Comparison of ENCODE assay signal across 1 cellular context in the genomic region with DNA sequence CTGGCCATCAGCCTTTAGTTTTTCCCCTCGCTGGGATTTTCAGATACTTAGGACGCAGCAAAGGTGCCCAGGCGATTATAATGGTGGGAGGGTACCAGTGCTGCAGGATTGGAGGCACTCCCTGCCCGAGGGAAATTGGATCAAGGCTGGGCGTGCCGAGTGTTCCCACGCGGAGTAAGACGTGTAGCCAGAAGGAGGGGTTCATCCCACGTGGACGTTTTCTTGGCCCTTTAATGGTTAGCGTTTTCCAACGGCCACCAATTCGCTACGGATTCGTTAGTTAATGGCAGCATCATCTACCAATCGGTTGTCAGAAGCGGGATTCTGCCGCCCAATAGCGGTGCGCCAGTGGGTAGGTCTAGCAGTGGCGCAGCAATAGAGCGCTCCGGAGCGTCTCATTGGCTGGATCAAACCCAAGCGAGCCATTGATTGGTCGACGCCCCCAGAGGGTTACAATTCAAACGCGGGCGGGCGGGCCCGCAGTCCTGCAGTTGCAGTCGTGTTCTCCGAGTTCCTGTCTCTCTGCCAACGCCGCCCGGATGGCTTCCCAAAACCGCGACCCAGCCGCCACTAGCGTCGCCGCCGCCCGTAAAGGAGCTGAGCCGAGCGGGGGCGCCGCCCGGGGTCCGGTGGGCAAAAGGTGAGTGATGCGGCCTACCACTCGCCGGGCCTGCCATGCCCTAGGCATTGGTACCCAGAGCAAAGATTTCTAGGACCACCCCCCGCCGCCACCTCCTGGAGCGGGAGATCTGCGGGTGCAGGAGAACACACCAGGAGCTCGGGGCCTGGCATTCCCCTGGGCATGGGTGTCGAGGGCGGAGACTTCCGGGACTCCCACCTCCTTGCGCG.
A peak's percentile ranks its signal among the peaks of the same experiment; 100 is the strongest.
TF ChIP-seq lines count a peak whose summit lies in the region.

A gene (plus strand): TSS at position 488 of the 849 bp plus-strand sequence. CDS start 52 bp downstream, at position 540.

TF ChIP-seq in HepG2, 621 proteins besides CTCF, POLR2A, EP300 and RAD21 (continued from another document and continues in another):
- TF ChIP-seq, protein P1, sequence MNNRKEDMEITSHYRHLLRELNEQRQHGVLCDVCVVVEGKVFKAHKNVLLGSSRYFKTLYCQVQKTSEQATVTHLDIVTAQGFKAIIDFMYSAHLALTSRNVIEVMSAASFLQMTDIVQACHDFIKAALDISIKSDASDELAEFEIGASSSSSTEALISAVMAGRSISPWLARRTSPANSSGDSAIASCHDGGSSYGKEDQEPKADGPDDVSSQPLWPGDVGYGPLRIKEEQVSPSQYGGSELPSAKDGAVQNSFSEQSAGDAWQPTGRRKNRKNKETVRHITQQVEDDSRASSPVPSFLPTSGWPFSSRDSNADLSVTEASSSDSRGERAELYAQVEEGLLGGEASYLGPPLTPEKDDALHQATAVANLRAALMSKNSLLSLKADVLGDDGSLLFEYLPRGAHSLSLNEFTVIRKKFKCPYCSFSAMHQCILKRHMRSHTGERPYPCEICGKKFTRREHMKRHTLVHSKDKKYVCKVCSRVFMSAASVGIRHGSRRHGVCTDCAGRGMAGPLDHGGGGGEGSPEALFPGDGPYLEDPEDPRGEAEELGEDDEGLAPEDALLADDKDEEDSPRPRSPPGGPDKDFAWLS (CRISPR knock-in tag; IDR thresholded peaks at IDR 0.05; ENCODE audit: borderline replicate concordance), result 0 out of 2 replicates have a peak, but pooled peaks have one; percentile 3
- TF ChIP-seq, protein P2, sequence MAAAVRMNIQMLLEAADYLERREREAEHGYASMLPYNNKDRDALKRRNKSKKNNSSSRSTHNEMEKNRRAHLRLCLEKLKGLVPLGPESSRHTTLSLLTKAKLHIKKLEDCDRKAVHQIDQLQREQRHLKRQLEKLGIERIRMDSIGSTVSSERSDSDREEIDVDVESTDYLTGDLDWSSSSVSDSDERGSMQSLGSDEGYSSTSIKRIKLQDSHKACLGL (CRISPR knock-in tag; IDR thresholded peaks at IDR 0.05), result peak; percentile 72; the same call in 1 of the 2 replicates
- no peak for TF ChIP-seq ZNF496 (CRISPR knock-in tag; IDR thresholded peaks at IDR 0.05; ENCODE audit: insufficient replicate concordance)
- no peak for TF ChIP-seq ZNF510 (CRISPR knock-in tag; IDR thresholded peaks at IDR 0.05; ENCODE audit: low read depth)
- TF ChIP-seq, protein P3, sequence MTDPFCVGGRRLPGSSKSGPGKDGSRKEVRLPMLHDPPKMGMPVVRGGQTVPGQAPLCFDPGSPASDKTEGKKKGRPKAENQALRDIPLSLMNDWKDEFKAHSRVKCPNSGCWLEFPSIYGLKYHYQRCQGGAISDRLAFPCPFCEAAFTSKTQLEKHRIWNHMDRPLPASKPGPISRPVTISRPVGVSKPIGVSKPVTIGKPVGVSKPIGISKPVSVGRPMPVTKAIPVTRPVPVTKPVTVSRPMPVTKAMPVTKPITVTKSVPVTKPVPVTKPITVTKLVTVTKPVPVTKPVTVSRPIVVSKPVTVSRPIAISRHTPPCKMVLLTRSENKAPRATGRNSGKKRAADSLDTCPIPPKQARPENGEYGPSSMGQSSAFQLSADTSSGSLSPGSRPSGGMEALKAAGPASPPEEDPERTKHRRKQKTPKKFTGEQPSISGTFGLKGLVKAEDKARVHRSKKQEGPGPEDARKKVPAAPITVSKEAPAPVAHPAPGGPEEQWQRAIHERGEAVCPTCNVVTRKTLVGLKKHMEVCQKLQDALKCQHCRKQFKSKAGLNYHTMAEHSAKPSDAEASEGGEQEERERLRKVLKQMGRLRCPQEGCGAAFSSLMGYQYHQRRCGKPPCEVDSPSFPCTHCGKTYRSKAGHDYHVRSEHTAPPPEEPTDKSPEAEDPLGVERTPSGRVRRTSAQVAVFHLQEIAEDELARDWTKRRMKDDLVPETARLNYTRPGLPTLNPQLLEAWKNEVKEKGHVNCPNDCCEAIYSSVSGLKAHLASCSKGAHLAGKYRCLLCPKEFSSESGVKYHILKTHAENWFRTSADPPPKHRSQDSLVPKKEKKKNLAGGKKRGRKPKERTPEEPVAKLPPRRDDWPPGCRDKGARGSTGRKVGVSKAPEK (CRISPR knock-in tag; IDR thresholded peaks at IDR 0.05; ENCODE audit: borderline replicate concordance), result 0 out of 2 replicates have a peak, but pooled peaks have one; percentile 33
- no peak for TF ChIP-seq ZNF205 (CRISPR knock-in tag; IDR thresholded peaks at IDR 0.05)
- TF ChIP-seq, protein P4, sequence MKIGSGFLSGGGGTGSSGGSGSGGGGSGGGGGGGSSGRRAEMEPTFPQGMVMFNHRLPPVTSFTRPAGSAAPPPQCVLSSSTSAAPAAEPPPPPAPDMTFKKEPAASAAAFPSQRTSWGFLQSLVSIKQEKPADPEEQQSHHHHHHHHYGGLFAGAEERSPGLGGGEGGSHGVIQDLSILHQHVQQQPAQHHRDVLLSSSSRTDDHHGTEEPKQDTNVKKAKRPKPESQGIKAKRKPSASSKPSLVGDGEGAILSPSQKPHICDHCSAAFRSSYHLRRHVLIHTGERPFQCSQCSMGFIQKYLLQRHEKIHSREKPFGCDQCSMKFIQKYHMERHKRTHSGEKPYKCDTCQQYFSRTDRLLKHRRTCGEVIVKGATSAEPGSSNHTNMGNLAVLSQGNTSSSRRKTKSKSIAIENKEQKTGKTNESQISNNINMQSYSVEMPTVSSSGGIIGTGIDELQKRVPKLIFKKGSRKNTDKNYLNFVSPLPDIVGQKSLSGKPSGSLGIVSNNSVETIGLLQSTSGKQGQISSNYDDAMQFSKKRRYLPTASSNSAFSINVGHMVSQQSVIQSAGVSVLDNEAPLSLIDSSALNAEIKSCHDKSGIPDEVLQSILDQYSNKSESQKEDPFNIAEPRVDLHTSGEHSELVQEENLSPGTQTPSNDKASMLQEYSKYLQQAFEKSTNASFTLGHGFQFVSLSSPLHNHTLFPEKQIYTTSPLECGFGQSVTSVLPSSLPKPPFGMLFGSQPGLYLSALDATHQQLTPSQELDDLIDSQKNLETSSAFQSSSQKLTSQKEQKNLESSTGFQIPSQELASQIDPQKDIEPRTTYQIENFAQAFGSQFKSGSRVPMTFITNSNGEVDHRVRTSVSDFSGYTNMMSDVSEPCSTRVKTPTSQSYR (CRISPR knock-in tag; IDR thresholded peaks at IDR 0.05; ENCODE audit: borderline replicate concordance), result no peak
- TF ChIP-seq, protein P5, sequence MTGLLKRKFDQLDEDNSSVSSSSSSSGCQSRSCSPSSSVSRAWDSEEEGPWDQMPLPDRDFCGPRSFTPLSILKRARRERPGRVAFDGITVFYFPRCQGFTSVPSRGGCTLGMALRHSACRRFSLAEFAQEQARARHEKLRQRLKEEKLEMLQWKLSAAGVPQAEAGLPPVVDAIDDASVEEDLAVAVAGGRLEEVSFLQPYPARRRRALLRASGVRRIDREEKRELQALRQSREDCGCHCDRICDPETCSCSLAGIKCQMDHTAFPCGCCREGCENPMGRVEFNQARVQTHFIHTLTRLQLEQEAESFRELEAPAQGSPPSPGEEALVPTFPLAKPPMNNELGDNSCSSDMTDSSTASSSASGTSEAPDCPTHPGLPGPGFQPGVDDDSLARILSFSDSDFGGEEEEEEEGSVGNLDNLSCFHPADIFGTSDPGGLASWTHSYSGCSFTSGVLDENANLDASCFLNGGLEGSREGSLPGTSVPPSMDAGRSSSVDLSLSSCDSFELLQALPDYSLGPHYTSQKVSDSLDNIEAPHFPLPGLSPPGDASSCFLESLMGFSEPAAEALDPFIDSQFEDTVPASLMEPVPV (CRISPR knock-in tag; IDR thresholded peaks at IDR 0.05), result peak; percentile 98
- TF ChIP-seq NFIB (CRISPR knock-in tag; IDR thresholded peaks at IDR 0.05; ENCODE audit: borderline replicate concordance), result no peak
- peak; percentile 91; the same call in 1 of the 2 replicates for TF ChIP-seq ZNF83 (CRISPR knock-in tag; IDR thresholded peaks at IDR 0.05; ENCODE audit: borderline replicate concordance)
- TF ChIP-seq, protein P6, sequence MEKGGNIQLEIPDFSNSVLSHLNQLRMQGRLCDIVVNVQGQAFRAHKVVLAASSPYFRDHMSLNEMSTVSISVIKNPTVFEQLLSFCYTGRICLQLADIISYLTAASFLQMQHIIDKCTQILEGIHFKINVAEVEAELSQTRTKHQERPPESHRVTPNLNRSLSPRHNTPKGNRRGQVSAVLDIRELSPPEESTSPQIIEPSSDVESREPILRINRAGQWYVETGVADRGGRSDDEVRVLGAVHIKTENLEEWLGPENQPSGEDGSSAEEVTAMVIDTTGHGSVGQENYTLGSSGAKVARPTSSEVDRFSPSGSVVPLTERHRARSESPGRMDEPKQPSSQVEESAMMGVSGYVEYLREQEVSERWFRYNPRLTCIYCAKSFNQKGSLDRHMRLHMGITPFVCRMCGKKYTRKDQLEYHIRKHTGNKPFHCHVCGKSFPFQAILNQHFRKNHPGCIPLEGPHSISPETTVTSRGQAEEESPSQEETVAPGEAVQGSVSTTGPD (CRISPR knock-in tag; IDR thresholded peaks at IDR 0.05), result no peak
- TF ChIP-seq PHF8 (CRISPR knock-in tag; IDR thresholded peaks at IDR 0.05), result peak; percentile 90
- TF ChIP-seq RBM39 (IDR thresholded peaks at IDR 0.05; ENCODE audit: low read depth, low read length, poor library complexity, severe bottlenecking), result peak; percentile 68
- TF ChIP-seq, protein P7, sequence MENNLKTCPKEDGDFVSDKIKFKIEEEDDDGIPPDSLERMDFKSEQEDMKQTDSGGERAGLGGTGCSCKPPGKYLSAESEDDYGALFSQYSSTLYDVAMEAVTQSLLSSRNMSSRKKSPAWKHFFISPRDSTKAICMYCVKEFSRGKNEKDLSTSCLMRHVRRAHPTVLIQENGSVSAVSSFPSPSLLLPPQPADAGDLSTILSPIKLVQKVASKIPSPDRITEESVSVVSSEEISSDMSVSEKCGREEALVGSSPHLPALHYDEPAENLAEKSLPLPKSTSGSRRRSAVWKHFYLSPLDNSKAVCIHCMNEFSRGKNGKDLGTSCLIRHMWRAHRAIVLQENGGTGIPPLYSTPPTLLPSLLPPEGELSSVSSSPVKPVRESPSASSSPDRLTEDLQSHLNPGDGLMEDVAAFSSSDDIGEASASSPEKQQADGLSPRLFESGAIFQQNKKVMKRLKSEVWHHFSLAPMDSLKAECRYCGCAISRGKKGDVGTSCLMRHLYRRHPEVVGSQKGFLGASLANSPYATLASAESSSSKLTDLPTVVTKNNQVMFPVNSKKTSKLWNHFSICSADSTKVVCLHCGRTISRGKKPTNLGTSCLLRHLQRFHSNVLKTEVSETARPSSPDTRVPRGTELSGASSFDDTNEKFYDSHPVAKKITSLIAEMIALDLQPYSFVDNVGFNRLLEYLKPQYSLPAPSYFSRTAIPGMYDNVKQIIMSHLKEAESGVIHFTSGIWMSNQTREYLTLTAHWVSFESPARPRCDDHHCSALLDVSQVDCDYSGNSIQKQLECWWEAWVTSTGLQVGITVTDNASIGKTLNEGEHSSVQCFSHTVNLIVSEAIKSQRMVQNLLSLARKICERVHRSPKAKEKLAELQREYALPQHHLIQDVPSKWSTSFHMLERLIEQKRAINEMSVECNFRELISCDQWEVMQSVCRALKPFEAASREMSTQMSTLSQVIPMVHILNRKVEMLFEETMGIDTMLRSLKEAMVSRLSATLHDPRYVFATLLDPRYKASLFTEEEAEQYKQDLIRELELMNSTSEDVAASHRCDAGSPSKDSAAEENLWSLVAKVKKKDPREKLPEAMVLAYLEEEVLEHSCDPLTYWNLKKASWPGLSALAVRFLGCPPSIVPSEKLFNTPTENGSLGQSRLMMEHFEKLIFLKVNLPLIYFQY (CRISPR knock-in tag; IDR thresholded peaks at IDR 0.05; ENCODE audit: borderline replicate concordance), result no peak; the same call in 1 of the 2 replicates
- TF ChIP-seq HMGA1 (CRISPR knock-in tag; conservative IDR thresholded peaks at IDR 0.05), result no peak
- no peak for TF ChIP-seq HNF4G (IDR thresholded peaks at IDR 0.05; ENCODE audit: borderline replicate concordance, low read depth, low read length)
- peak; percentile 50; the same call in 1 of the 2 replicates for TF ChIP-seq HNF4G (CRISPR knock-in tag; IDR thresholded peaks at IDR 0.05; ENCODE audit: borderline replicate concordance, low read depth)
- TF ChIP-seq, protein P8, sequence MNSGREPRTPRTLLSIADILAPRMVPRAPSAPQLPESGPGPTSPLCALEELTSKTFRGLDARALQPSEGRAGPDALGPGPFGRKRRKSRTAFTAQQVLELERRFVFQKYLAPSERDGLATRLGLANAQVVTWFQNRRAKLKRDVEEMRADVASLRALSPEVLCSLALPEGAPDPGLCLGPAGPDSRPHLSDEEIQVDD (CRISPR knock-in tag; IDR thresholded peaks at IDR 0.05; ENCODE audit: borderline replicate concordance), result no peak
- TF ChIP-seq PPARG (CRISPR knock-in tag; conservative IDR thresholded peaks at IDR 0.05), result peak; percentile 35; the same call in 1 of the 2 replicates
- TF ChIP-seq CENPT (CRISPR knock-in tag; IDR thresholded peaks at IDR 0.05; ENCODE audit: low read depth), result 0 out of 2 replicates have a peak, but pooled peaks have one; percentile 47
- TF ChIP-seq NFKBIZ (CRISPR knock-in tag; IDR thresholded peaks at IDR 0.05), result no peak
- peak; percentile 82 for TF ChIP-seq DMAP1 (CRISPR knock-in tag; IDR thresholded peaks at IDR 0.05)
- no peak for TF ChIP-seq KLF11 (CRISPR knock-in tag; IDR thresholded peaks at IDR 0.05)
- TF ChIP-seq ZNF484 (CRISPR knock-in tag; IDR thresholded peaks at IDR 0.05; ENCODE audit: borderline replicate concordance, low read depth), result no peak
- TF ChIP-seq, protein P9, sequence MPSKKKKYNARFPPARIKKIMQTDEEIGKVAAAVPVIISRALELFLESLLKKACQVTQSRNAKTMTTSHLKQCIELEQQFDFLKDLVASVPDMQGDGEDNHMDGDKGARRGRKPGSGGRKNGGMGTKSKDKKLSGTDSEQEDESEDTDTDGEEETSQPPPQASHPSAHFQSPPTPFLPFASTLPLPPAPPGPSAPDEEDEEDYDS (CRISPR knock-in tag; IDR thresholded peaks at IDR 0.05), result peak; percentile 27; the same call in 1 of the 2 replicates
- TF ChIP-seq, protein P10, sequence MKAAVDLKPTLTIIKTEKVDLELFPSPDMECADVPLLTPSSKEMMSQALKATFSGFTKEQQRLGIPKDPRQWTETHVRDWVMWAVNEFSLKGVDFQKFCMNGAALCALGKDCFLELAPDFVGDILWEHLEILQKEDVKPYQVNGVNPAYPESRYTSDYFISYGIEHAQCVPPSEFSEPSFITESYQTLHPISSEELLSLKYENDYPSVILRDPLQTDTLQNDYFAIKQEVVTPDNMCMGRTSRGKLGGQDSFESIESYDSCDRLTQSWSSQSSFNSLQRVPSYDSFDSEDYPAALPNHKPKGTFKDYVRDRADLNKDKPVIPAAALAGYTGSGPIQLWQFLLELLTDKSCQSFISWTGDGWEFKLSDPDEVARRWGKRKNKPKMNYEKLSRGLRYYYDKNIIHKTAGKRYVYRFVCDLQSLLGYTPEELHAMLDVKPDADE (CRISPR knock-in tag; IDR thresholded peaks at IDR 0.05), result no peak
- peak; percentile 90; the same call in 2 of the 3 replicates for TF ChIP-seq MXI1 (IDR thresholded peaks at IDR 0.05; ENCODE audit: borderline replicate concordance, low read depth, low read length)
- TF ChIP-seq KLF12 (CRISPR knock-in tag; IDR thresholded peaks at IDR 0.05; ENCODE audit: borderline replicate concordance), result peak; percentile 80
- peak; percentile 51; the same call in 1 of the 2 replicates for TF ChIP-seq HIVEP1 (CRISPR knock-in tag; IDR thresholded peaks at IDR 0.05)
- TF ChIP-seq AGO1 (IDR thresholded peaks at IDR 0.05; ENCODE audit: low read depth, low read length, poor library complexity, severe bottlenecking), result peak; percentile 69
- TF ChIP-seq, protein P11, sequence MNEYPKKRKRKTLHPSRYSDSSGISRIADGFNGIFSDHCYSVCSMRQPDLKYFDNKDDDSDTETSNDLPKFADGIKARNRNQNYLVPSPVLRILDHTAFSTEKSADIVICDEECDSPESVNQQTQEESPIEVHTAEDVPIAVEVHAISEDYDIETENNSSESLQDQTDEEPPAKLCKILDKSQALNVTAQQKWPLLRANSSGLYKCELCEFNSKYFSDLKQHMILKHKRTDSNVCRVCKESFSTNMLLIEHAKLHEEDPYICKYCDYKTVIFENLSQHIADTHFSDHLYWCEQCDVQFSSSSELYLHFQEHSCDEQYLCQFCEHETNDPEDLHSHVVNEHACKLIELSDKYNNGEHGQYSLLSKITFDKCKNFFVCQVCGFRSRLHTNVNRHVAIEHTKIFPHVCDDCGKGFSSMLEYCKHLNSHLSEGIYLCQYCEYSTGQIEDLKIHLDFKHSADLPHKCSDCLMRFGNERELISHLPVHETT (CRISPR knock-in tag; conservative IDR thresholded peaks at IDR 0.05), result no peak
- TF ChIP-seq ZNF329 (CRISPR knock-in tag; IDR thresholded peaks at IDR 0.05; ENCODE audit: low read depth), result no peak
- TF ChIP-seq ATF1 (CRISPR knock-in tag; IDR thresholded peaks at IDR 0.05), result peak; percentile 30; the same call in 1 of the 2 replicates
